ENCODE assay signal across 8 cellular contexts in the genomic region with DNA sequence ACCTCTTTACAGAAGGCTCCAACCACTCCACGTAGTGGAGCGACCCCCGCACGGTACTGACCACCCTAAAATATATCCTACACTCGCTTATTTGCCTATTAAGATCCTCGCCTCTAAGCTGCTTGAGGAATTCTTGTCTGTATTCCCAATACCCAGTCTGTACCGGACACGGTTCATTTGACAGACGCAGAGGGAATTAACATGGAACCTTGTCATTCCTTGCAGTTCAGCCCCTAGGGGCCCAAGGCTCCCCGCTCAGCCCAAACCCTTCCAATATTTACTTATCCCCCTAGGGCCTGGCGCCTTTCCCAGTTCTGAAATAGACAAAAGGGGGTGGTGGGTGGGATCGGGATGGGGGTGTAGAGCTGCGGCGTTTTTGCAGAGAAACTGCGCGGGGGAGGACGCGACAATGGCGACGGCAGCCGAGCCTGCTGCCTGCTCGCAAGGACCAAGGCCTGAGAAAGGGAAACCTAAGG. TPM values are rescaled to one million over a fixed set of nuclear protein-coding genes. Genes with fewer than 3 reads are reported as not detected.
DNase-seq lines count a peak whose midpoint lies in the region; ATAC-seq, FAIRE-seq and TF ChIP-seq lines count a peak whose summit lies in the region.

No MANE protein-coding gene starts in this region.

- no peaks in the 10 kb centered on the region for H3K27me3 ChIP-seq in BE2C
- no peaks in the 10 kb centered on the region for H3K27me3 ChIP-seq in Karpas-422 (ENCODE audit: low read length)

- H3K9me2 ChIP-seq in Karpas-422 (replicated peaks; ENCODE audit: insufficient read depth, low read length): no peaks in the 10 kb centered on the region

- H3K4me2 ChIP-seq in Karpas-422 (ENCODE audit: low read depth, low read length, poor library complexity, severe bottlenecking): peak overlapping the region; percentile 92

- peaks cover 26% of the 10 kb centered on the region for H3K36me3 Mint-ChIP-seq in activated naive CD8-positive, alpha-beta T cell treated with anti-CD3 and anti-CD28 coated beads, Interleukin-2, amount 50 U/mL, for 24 hours (ENCODE audit: low read depth)

- H3K79me2 ChIP-seq in Karpas-422 (ENCODE audit: low read length): peaks cover 54% of the 10 kb centered on the region

- peaks cover 37% of the 10 kb centered on the region for H3K36me3 ChIP-seq in BE2C
- peaks cover 17% of the 10 kb centered on the region for H3K36me3 ChIP-seq in Karpas-422 (ENCODE audit: insufficient read depth, low read length)

- peak overlapping the region; percentile 94 for H3K9ac ChIP-seq in Karpas-422 (ENCODE audit: low read length)

- H3K4me3 ChIP-seq in BE2C (ENCODE audit: low read depth, low read length): peak overlapping the region; percentile 99
- H3K4me3 ChIP-seq in Karpas-422 (ENCODE audit: low read length): peak overlapping the region; percentile 94
- peak overlapping the region; percentile 97 for H3K4me3 ChIP-seq in iPS-11a (ENCODE audit: low read depth, low read length)

- H3K27ac ChIP-seq in Karpas-422 (ENCODE audit: low read length): peak overlapping the region; percentile 67

- no peak for TF ChIP-seq CTCF in BE2C (IDR thresholded peaks at IDR 0.05; ENCODE audit: low read depth, low read length)

- DNase-seq in BE2C: peak; percentile 42
- no peak for DNase-seq in Karpas-422
- no peak for DNase-seq in activated naive CD8-positive, alpha-beta T cell treated with anti-CD3 and anti-CD28 coated beads, Interleukin-2, amount 50 U/mL, for 24 hours
- DNase-seq in smooth muscle cell of the brain vasculature (ENCODE audit: low read depth, low spot score): peak; percentile 10
- no peak for DNase-seq in frontal cortex (ENCODE audit: low spot score in 2 of 2)
- DNase-seq in HuH-7 (ENCODE audit: low spot score): no peak

- no peaks in the 10 kb centered on the region for H3K9me3 Mint-ChIP-seq in activated naive CD8-positive, alpha-beta T cell treated with anti-CD3 and anti-CD28 coated beads, Interleukin-2, amount 50 U/mL, for 24 hours

- H3K4me1 Mint-ChIP-seq in activated naive CD8-positive, alpha-beta T cell treated with anti-CD3 and anti-CD28 coated beads, Interleukin-2, amount 50 U/mL, for 24 hours: peaks cover 42% of the 10 kb centered on the region

- H3K9me3 ChIP-seq in BE2C: no peaks in the 10 kb centered on the region
- no peaks in the 10 kb centered on the region for H3K9me3 ChIP-seq in Karpas-422 (ENCODE audit: low read length)

- no peak overlapping the region for H2AFZ ChIP-seq in Karpas-422 (ENCODE audit: low read length)

- peaks cover 34% of the 10 kb centered on the region; the same call in 1 of the 2 replicates for H4K20me1 ChIP-seq in Karpas-422 (ENCODE audit: insufficient read depth, low read depth, low read length)

- H3K27me3 Mint-ChIP-seq in activated naive CD8-positive, alpha-beta T cell treated with anti-CD3 and anti-CD28 coated beads, Interleukin-2, amount 50 U/mL, for 24 hours: no peaks in the 10 kb centered on the region

- H3K4me1 ChIP-seq in BE2C (peaks cover 14% of the 10 kb centered on the region), Karpas-422 (ENCODE audit: low read length) (peaks cover 20% of the 10 kb centered on the region)

- H3K4me3 Mint-ChIP-seq in activated naive CD8-positive, alpha-beta T cell treated with anti-CD3 and anti-CD28 coated beads, Interleukin-2, amount 50 U/mL, for 24 hours: peak overlapping the region; percentile 95

- FAIRE-seq in frontal cortex (lab: Jason Lieb, UNC): no peak

- no peak for ATAC-seq in activated naive CD8-positive, alpha-beta T cell treated with anti-CD3 and anti-CD28 coated beads, Interleukin-2, amount 50 U/mL, for 24 hours
- ATAC-seq in HG02759 (IDR thresholded peaks at IDR 0.05; ENCODE audit: unreplicated experiment): no peak

- peak overlapping the region; percentile 98 for H3K27ac Mint-ChIP-seq in activated naive CD8-positive, alpha-beta T cell treated with anti-CD3 and anti-CD28 coated beads, Interleukin-2, amount 50 U/mL, for 24 hours

RNA-seq across cellular contexts. Expression of gene AKAP8L, which starts 0.6 kb away (rescaled TPM):
- 405 TPM for polyA plus RNA-seq in BE2C (2012; ENCODE audit: insufficient read depth, insufficient read length, low read depth)
- 82.4 and 108 TPM in 2 replicates for total RNA-seq in Karpas-422 (2014; rRNA removed; shearing (Covaris generic); ENCODE audit: low replicate concordance)
- 65.2 TPM for total RNA-seq in frontal cortex

RNA-seq across cellular contexts. Expression of gene WIZ, which starts 31.6 kb away (rescaled TPM):
- polyA plus RNA-seq in BE2C (2012; ENCODE audit: insufficient read depth, insufficient read length, low read depth): 119 TPM
- total RNA-seq in Karpas-422 (2014; rRNA removed; shearing (Covaris generic); ENCODE audit: low replicate concordance): 5.3 and 5.4 TPM in 2 replicates
- 10.6 TPM for total RNA-seq in frontal cortex

RNA-seq across cellular contexts. Expression of gene AKAP8, which starts 38.6 kb away (rescaled TPM):
- polyA plus RNA-seq in BE2C (2012; ENCODE audit: insufficient read depth, insufficient read length, low read depth): 43.6 TPM
- 11.7 and 19.9 TPM in 2 replicates for total RNA-seq in Karpas-422 (2014; rRNA removed; shearing (Covaris generic); ENCODE audit: low replicate concordance)
- 9.8 TPM for total RNA-seq in frontal cortex

RNA-seq across cellular contexts. Expression of gene RASAL3, which starts 46.2 kb away (rescaled TPM):
- not detected for polyA plus RNA-seq in BE2C (2012; ENCODE audit: insufficient read depth, insufficient read length, low read depth)
- 4.0 and 27.1 TPM in 2 replicates for total RNA-seq in Karpas-422 (2014; rRNA removed; shearing (Covaris generic); ENCODE audit: low replicate concordance)
- 0.41 TPM for total RNA-seq in frontal cortex

Comparison
In these comparisons a context has a peak if more than half of its experiments do, and no peak if none do; other contexts are left out.
1. DNase-seq: peak in BE2C (single experiment) and smooth muscle cell of the brain vasculature (single experiment); none in Karpas-422 (single experiment), activated naive CD8-positive, alpha-beta T cell treated with anti-CD3 and anti-CD28 coated beads, Interleukin-2, amount 50 U/mL, for 24 hours (single experiment), frontal cortex (0 of 2) and HuH-7 (single experiment).
2. Peak in every context shown above with its lines, with median percentiles within 50 percentile points of each other: H3K4me3 ChIP-seq.